8 cellular contexts compared by ENCODE assay signal in the genomic region with DNA sequence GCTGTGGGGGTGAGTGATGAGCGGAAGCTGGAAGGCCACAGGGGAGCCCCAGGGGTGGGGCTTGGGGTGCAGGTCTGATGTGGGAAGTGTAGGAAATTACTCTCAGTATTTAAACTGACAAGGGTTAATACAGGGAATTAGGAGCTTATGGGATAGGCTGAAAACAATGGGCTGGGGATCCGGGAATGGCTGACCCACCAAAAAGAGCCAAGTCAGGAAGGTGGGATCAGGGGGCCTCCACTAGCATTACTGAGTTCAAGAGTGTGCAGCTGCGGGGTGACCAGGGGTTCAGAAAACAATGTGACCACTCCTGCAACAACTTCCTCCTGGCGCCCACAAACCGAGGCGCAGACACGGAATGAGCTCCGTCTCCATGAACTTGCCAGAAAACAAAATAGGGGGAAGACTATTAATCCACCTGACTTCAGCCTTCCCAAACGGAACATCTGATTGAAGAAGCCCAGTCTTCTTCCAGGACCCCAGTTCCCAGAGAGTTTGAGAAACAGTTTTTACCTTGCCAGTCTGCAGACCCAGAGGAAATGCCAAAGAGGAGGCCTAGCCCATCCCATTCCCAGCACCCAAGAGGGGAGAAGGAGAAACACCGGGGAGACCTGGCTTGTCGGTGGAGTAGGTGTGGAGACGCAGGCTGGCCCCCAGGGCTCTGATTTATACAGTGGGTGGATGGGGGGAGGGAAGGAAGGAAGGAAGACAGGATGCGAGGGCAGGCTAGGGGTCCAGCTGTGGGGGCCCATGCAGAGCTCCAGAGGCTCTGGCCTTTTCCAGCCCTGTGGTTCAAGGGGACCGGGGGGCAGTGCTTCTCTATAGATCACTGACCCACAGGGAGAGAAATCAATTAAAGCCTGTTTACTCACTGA. TPM values are rescaled to one million over a fixed set of nuclear protein-coding genes. Genes with fewer than 3 reads are reported as not detected.
A peak's percentile ranks its signal among the peaks of the same experiment; 100 is the strongest.
DNase-seq lines count a peak whose midpoint lies in the region; ATAC-seq and TF ChIP-seq lines count a peak whose summit lies in the region.

No MANE protein-coding gene starts in this region.

- H3K27ac Mint-ChIP-seq in chondrocyte (ENCODE audit: unreplicated experiment): no peak overlapping the region

- H3K9me3 Mint-ChIP-seq in chondrocyte (ENCODE audit: low read depth): no peaks in the 10 kb centered on the region

- H3K4me3 ChIP-seq in GM12865 (ENCODE audit: low read depth, low read length) (peak overlapping the region; percentile 70), neutrophil (ENCODE audit: low read depth in 1 of 2, low read length in 1 of 2) (peak overlapping the region; percentile 53 to 58)

- ATAC-seq in HG02763 (IDR thresholded peaks at IDR 0.05; ENCODE audit: unreplicated experiment) (peak; percentile 23), GM19463 (IDR thresholded peaks at IDR 0.05; ENCODE audit: unreplicated experiment) (no peak)

- no peaks in the 10 kb centered on the region for H3K36me3 ChIP-seq in neutrophil

- peak overlapping the region; percentile 81 for H3K27ac ChIP-seq in neutrophil

- H3K4me1 ChIP-seq in neutrophil (ENCODE audit: control insufficient read depth in 1 of 2, insufficient read depth in 1 of 2, low read depth in 1 of 2, low read length in 1 of 2): peaks cover 45 to 47% of the 10 kb centered on the region in 2 experiments

- no peaks in the 10 kb centered on the region for H3K9me3 ChIP-seq in neutrophil

- H3K4me1 Mint-ChIP-seq in chondrocyte (ENCODE audit: low read depth): no peaks in the 10 kb centered on the region

- DNase-seq in GM12865 (ENCODE audit: low read depth) (peak; percentile 36), chondrocyte (ENCODE audit: low spot score) (peak; percentile 56), hippocampal formation (lab: John Stamatoyannopoulos, UW) (no peak), SHP77 (lab: John Stamatoyannopoulos, UW) (no peak), NCI-H345 (lab: John Stamatoyannopoulos, UW) (no peak)

- no peak overlapping the region for H3K4me3 Mint-ChIP-seq in chondrocyte (ENCODE audit: unreplicated experiment)

- TF ChIP-seq CTCF in GM12865 (IDR thresholded peaks at IDR 0.05; ENCODE audit: insufficient read depth, low read depth, low read length, missing control alignments) (no peak), chondrocyte (IDR thresholded peaks at IDR 0.05) (no peak), neutrophil (IDR thresholded peaks at IDR 0.05) (no peak)

- no peaks in the 10 kb centered on the region for H3K27me3 Mint-ChIP-seq in chondrocyte (ENCODE audit: low read depth)

- H3K27me3 ChIP-seq in neutrophil: no peaks in the 10 kb centered on the region

- no peaks in the 10 kb centered on the region for H3K36me3 Mint-ChIP-seq in chondrocyte (ENCODE audit: low read depth)

RNA-seq across cellular contexts. Expression of a gene that starts 16.5 kb away (rescaled TPM):
- 69.8 to 72.8 TPM (median 70.0 TPM) in 3 replicates for total RNA-seq in chondrocyte

Comparison
In these comparisons a context has a peak if more than half of its experiments do, and no peak if none do; other contexts are left out.
1. DNase-seq: peak in GM12865 (single experiment) and chondrocyte (single experiment); none in hippocampal formation (0 of 2), SHP77 (0 of 2) and NCI-H345 (single experiment).